27 cellular contexts compared by ENCODE assay signal in the genomic region with DNA sequence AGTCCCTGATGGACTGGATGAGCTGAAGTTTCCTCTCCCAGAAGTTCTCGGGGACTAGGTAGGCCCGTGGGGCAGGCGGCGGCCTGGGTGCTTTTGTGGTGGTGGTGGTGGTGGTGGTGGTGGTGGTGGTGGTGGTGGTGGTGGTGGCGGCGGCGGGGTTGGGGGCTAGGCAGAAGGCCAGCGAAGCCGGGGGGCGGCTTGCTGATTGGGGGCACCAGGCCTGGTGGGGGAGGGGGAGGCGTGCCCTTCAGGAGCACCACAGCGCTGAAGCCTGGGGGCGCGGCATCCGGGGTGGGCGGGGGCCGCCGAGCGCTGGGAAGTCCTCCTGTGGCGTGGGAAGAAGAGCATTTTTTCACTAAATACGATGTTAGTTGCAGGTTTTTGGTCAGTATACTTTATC. TPM values are rescaled to one million over a fixed set of nuclear protein-coding genes. Genes with fewer than 3 reads are reported as not detected.
DNase-seq lines count a peak whose midpoint lies in the region; ATAC-seq, FAIRE-seq and TF ChIP-seq lines count a peak whose summit lies in the region.
"Had no signal": no experiment of that assay in that cellular context is flagged by ENCODE, and none has a peak within 500 bp of the region (broad histone marks: within the 10 kb centered on the region; RNA-seq: fewer than 3 reads in every experiment).

No MANE protein-coding gene starts in this region.

- no peak overlapping the region for H3K4me3 Mint-ChIP-seq in astrocyte (ENCODE audit: unreplicated experiment)

- H3K4me2 ChIP-seq in SK-N-SH (no peak overlapping the region), astrocyte (ENCODE audit: low read length) (peak overlapping the region; percentile 69), OCI-LY7 (ENCODE audit: low read length) (no peak overlapping the region)
- H3K4me2 ChIP-seq: PC-9 had no signal

- TF ChIP-seq CTCF in SK-N-SH (IDR thresholded peaks at IDR 0.05) (no peak), astrocyte (IDR thresholded peaks at IDR 0.05; ENCODE audit: insufficient read depth, low read depth, low read length) (no peak), OCI-LY7 (conservative IDR thresholded peaks at IDR 0.05; ENCODE audit: low read length) (no peak)

- BruUV-seq in OCI-LY7 (replicated peaks; lab: Mats Ljungman, UMichigan): no TSS peak

- H3K4me1 ChIP-seq in SK-N-SH (ENCODE audit: control insufficient read depth in 1 of 2, insufficient read depth in 2 of 2, low read depth in 1 of 2, low read length in 1 of 2): no peaks in the 10 kb centered on the region; a peak in 1 of 4 replicates
- H3K4me1 ChIP-seq in astrocyte (ENCODE audit: insufficient read depth, low read length): no peaks in the 10 kb centered on the region
- H3K4me1 ChIP-seq in OCI-LY7 (ENCODE audit: insufficient read depth, low read length, poor library complexity, severe bottlenecking): no peaks in the 10 kb centered on the region
- H3K4me1 ChIP-seq: SJCRH30 had no signal

- peaks cover 4% of the 10 kb centered on the region for H3K27me3 Mint-ChIP-seq in astrocyte (ENCODE audit: low read depth, unreplicated experiment)

- H3K9ac ChIP-seq in SK-N-SH: no peak overlapping the region
- no peak overlapping the region for H3K9ac ChIP-seq in astrocyte (ENCODE audit: low read length)

- H2AFZ ChIP-seq in SK-N-SH (ENCODE audit: low read depth) (no peak overlapping the region), astrocyte (ENCODE audit: low read depth, low read length) (peak overlapping the region; percentile 71), OCI-LY7 (ENCODE audit: low read length) (no peak overlapping the region)
- H2AFZ ChIP-seq: PC-9 had no signal

- H3K4me3 ChIP-seq in SK-N-SH (ENCODE audit: low read depth in 2 of 2, low read length in 1 of 2) (no peak overlapping the region; a peak in 1 of 4 replicates), astrocyte (ENCODE audit: insufficient read depth, low read depth, low read length) (no peak overlapping the region), skeletal muscle cell (ENCODE audit: low read depth, low read length) (peak overlapping the region; percentile 29), OCI-LY7 (ENCODE audit: low read depth, low read length, poor library complexity, severe bottlenecking) (no peak overlapping the region)
- H3K4me3 ChIP-seq: PC-9, SJCRH30 had no signal

- no peak for TF ChIP-seq EP300 in SK-N-SH (IDR thresholded peaks at IDR 0.05; ENCODE audit: borderline replicate concordance in 1 of 2, low read depth in 1 of 2, low read length in 1 of 2)

- H3K79me2 ChIP-seq in SK-N-SH (ENCODE audit: insufficient read depth) (no peaks in the 10 kb centered on the region), astrocyte (ENCODE audit: insufficient read depth, low read length) (no peaks in the 10 kb centered on the region), OCI-LY7 (ENCODE audit: insufficient read depth, low read depth, low read length) (no peaks in the 10 kb centered on the region)

- CTCF ChIA-PET in SK-N-SH (lab: Yijun Ruan, JAX): interaction anchor here (1.0 kb wide), 1 partner anchor 30 kb away, joined by 3 read pairs; the partner anchor contains the start of gene CDK20
- CTCF ChIA-PET in OCI-LY7 (lab: Charles Lee; ENCODE audit: unreplicated experiment): no interaction called here

- intact Hi-C loops in OCI-LY7 (cut with micrococcal nuclease; ENCODE audit: unreplicated experiment): no loop called here

- H3K27ac ChIP-seq in SK-N-SH (ENCODE audit: low read depth in 2 of 2, low read length in 1 of 2) (no peak overlapping the region), astrocyte (ENCODE audit: low read depth, low read length) (no peak overlapping the region), OCI-LY7 (ENCODE audit: low read depth, low read length, poor library complexity, severe bottlenecking) (no peak overlapping the region)
- H3K27ac ChIP-seq: 22Rv1, HL-60, PC-9, SJCRH30 had no signal

- H3K4me1 Mint-ChIP-seq in astrocyte (ENCODE audit: low read depth, unreplicated experiment): no peaks in the 10 kb centered on the region

- no peak for TF ChIP-seq POLR2A in H54 (IDR thresholded peaks at IDR 0.05; ENCODE audit: low read depth, low read length)

- no peak for TF ChIP-seq RAD21 in SK-N-SH (IDR thresholded peaks at IDR 0.05; ENCODE audit: low read length)

- ATAC-seq in SK-N-SH treated with all-trans-retinoic acid at 6 μM for 48 hours: no peak
- ATAC-seq: HCT116, Right ventricle myocardium inferior had no signal

- no peaks in the 10 kb centered on the region for H3F3A ChIP-seq in SK-N-SH (replicated peaks; ENCODE audit: insufficient read depth)

- H3K36me3 Mint-ChIP-seq in astrocyte (ENCODE audit: low read depth, unreplicated experiment): no peaks in the 10 kb centered on the region
- H3K36me3 Mint-ChIP-seq: CD4-positive, alpha-beta memory T cell had no signal

- no peaks in the 10 kb centered on the region for H3K27me3 ChIP-seq in SK-N-SH (ENCODE audit: insufficient read depth)
- no peaks in the 10 kb centered on the region for H3K27me3 ChIP-seq in astrocyte (ENCODE audit: insufficient read depth, low read length)
- H3K27me3 ChIP-seq: SJCRH30 had no signal

- no peaks in the 10 kb centered on the region for H3K9me3 Mint-ChIP-seq in astrocyte (ENCODE audit: unreplicated experiment)

- H3K9me2 ChIP-seq in SK-N-SH: no peaks in the 10 kb centered on the region
- no peaks in the 10 kb centered on the region for H3K9me2 ChIP-seq in OCI-LY7 (ENCODE audit: insufficient read depth, low read length)

- FAIRE-seq in astrocyte (lab: Jason Lieb, UNC) (no peak), H54 (lab: Jason Lieb, UNC) (no peak)
- FAIRE-seq: G401.6, H1 had no signal

- DNase-seq in SK-N-SH (peak; percentile 41), astrocyte (ENCODE audit: low read depth) (no peak), iPS-NIHi11 (ENCODE audit: low spot score) (peak; percentile 33), skeletal muscle cell (ENCODE audit: low read depth) (no peak), OCI-LY7 (ENCODE audit: low spot score) (no peak), H54 (ENCODE audit: insufficient read length, low spot score) (no peak), occipital lobe (lab: John Stamatoyannopoulos, UW) (no peak)
- DNase-seq: C1 segment of cervical spinal cord; CD4-positive, alpha-beta memory T cell; COR-L47; NCI-H1092; NCI-H1436; NCI-H187; NCI-H2171 treated with DMSO at 0.1 percent for 48 hours; NCI-H345; NCI-H510A treated with DMSO at 0.1 percent for 48 hours; NCI-H748 treated with DMSO at 0.1 percent for 48 hours; PC-9; SJCRH30 had no signal

- H3K9me3 ChIP-seq in SK-N-SH (no peaks in the 10 kb centered on the region), astrocyte (ENCODE audit: insufficient read depth, low read depth, low read length) (no peaks in the 10 kb centered on the region), OCI-LY7 (ENCODE audit: low read length) (no peaks in the 10 kb centered on the region)
- H3K9me3 ChIP-seq: SJCRH30 had no signal

- H3K36me3 ChIP-seq in SK-N-SH (replicated peaks in 1 of 2; ENCODE audit: control insufficient read depth in 1 of 2, insufficient read depth in 2 of 2, low read length in 1 of 2) (no peaks in the 10 kb centered on the region), astrocyte (ENCODE audit: insufficient read depth, low read length) (no peaks in the 10 kb centered on the region), OCI-LY7 (ENCODE audit: insufficient read depth, low read length) (no peaks in the 10 kb centered on the region)
- H3K36me3 ChIP-seq: SJCRH30 had no signal

- POLR2A ChIA-PET in SK-N-SH (lab: Yijun Ruan, JAX) (no interaction called here), OCI-LY7 (lab: Charles Lee) (no interaction called here)

- H4K20me1 ChIP-seq in SK-N-SH (ENCODE audit: insufficient read depth) (no peaks in the 10 kb centered on the region), astrocyte (ENCODE audit: insufficient read depth, low read length) (no peaks in the 10 kb centered on the region), OCI-LY7 (ENCODE audit: insufficient read depth, low read length) (no peaks in the 10 kb centered on the region)

- H3K27ac Mint-ChIP-seq in astrocyte (ENCODE audit: unreplicated experiment): no peak overlapping the region
- H3K27ac Mint-ChIP-seq: CD4-positive, alpha-beta memory T cell had no signal

- WGBS in SK-N-SH (ENCODE audit: low lambda C conversion rate): 22% methylated on average over 14 of the region's 21 CpGs

TF ChIP-seq in SK-N-SH, 30 proteins besides CTCF, POLR2A, EP300 and RAD21 (continues in another document):
- TF ChIP-seq MXI1 (IDR thresholded peaks at IDR 0.05; ENCODE audit: low read depth, low read length) (no peak), RXRA (IDR thresholded peaks at IDR 0.05; ENCODE audit: borderline replicate concordance, low read depth) (no peak)

TF ChIP-seq in SK-N-SH treated with all-trans-retinoic acid at 6 μM for 48 hours, 23 proteins besides CTCF, POLR2A, EP300 and RAD21 (continues in another document):
- TF ChIP-seq ZNF565 (CRISPR knock-in tag; conservative IDR thresholded peaks at IDR 0.05; ENCODE audit: low read depth) (no peak), CREB5 (CRISPR knock-in tag; IDR thresholded peaks at IDR 0.05; ENCODE audit: low read depth) (no peak), OSR1 (CRISPR knock-in tag; IDR thresholded peaks at IDR 0.05) (no peak), ZNF8 (CRISPR knock-in tag; IDR thresholded peaks at IDR 0.05) (no peak), ISL1 (CRISPR knock-in tag; IDR thresholded peaks at IDR 0.05) (no peak), TCF4 (CRISPR knock-in tag; IDR thresholded peaks at IDR 0.05; ENCODE audit: borderline replicate concordance) (no peak), TOX (CRISPR knock-in tag; IDR thresholded peaks at IDR 0.05; ENCODE audit: borderline replicate concordance) (no peak), RARB (CRISPR knock-in tag; IDR thresholded peaks at IDR 0.05) (no peak)

RNA-seq across cellular contexts. Expression of gene SPATA31C1, which starts 26.9 kb away (rescaled TPM):
- polyA plus RNA-seq in SK-N-SH (2012; rRNA removed): not detected in 2 replicates
- not detected in 2 replicates for polyA plus RNA-seq in SK-N-SH (2012; cell fraction: cytosol; rRNA removed)
- not detected in 2 replicates for polyA plus RNA-seq in SK-N-SH (2012; cell fraction: nucleus; rRNA removed)
- not detected in 2 replicates for total RNA-seq in astrocyte
- total RNA-seq in OCI-LY7 (2014; rRNA removed; shearing (Covaris generic)): not detected in 2 replicates
- not detected in 2 replicates for total RNA-seq in OCI-LY7 (2022)
- not detected for total RNA-seq in occipital lobe
- total RNA-seq: CD4-positive, alpha-beta memory T cell; H1; PC-9; Right ventricle myocardium inferior; RPMI7951 had no signal
- polyA plus RNA-seq: CD4-positive, alpha-beta memory T cell had no signal

RNA-seq across cellular contexts. Expression of gene CDK20, which starts 29.6 kb away (rescaled TPM):
- 21.4 and 23.9 TPM in 2 replicates for polyA plus RNA-seq in SK-N-SH (2012; rRNA removed)
- 12.4 and 20.3 TPM in 2 replicates for polyA plus RNA-seq in SK-N-SH (2012; cell fraction: cytosol; rRNA removed)
- polyA plus RNA-seq in SK-N-SH (2012; cell fraction: nucleus; rRNA removed): 44.7 and 46.1 TPM in 2 replicates
- total RNA-seq in astrocyte (4.5 and 4.7 TPM in 2 replicates), OCI-LY7 (2022) (not detected in 2 replicates), occipital lobe (12.6 TPM)
- not detected in 2 replicates for total RNA-seq in OCI-LY7 (2014; rRNA removed; shearing (Covaris generic))

Comparison
In these comparisons a context has a peak if more than half of its experiments do, and no peak if none do; other contexts are left out.
1. DNase-seq: peak in SK-N-SH (single experiment) and iPS-NIHi11 (single experiment); none in astrocyte (single experiment), skeletal muscle cell (single experiment), OCI-LY7 (single experiment), H54 (single experiment) and occipital lobe (single experiment).